8 cellular contexts compared by ENCODE assay signal in genomic region chr17:1649844-1650409, GRCh38. TPM values are rescaled to one million over a fixed set of nuclear protein-coding genes. Genes with fewer than 3 reads are reported as not detected.
A peak's percentile ranks its signal among the peaks of the same experiment; 100 is the strongest.
DNase-seq lines count a peak whose midpoint lies in the region; ATAC-seq and TF ChIP-seq lines count a peak whose summit lies in the region.

A gene with protein sequence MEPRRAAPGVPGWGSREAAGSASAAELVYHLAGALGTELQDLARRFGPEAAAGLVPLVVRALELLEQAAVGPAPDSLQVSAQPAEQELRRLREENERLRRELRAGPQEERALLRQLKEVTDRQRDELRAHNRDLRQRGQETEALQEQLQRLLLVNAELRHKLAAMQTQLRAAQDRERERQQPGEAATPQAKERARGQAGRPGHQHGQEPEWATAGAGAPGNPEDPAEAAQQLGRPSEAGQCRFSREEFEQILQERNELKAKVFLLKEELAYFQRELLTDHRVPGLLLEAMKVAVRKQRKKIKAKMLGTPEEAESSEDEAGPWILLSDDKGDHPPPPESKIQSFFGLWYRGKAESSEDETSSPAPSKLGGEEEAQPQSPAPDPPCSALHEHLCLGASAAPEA (minus strand): TSS chr17:1649866. CDS start chr17:1649804, 62 bp downstream.

- H2AFZ ChIP-seq in hepatocyte, result peak within 1 kb of the TSS; percentile 63

- in situ Hi-C loops in astrocyte of the cerebellum (cut with HindIII; ENCODE audit: low sequenced_read_pairs), result loop anchor here (10.0 kb wide), 1 partner anchor 135 kb away; no protein-coding TSS in a partner anchor

- H3K36me3 ChIP-seq in hepatocyte (replicated peaks; ENCODE audit: insufficient read depth, low read depth), result no peaks in the 10 kb centered on the region

- peaks cover 22% of the 10 kb centered on the region for H3K4me1 ChIP-seq in hepatocyte (ENCODE audit: insufficient read depth)

- H3K27ac ChIP-seq in hepatocyte, result peak within 1 kb of the TSS; percentile 97

- no peaks in the 10 kb centered on the region for H3K27me3 Mint-ChIP-seq in activated T-cell treated with anti-CD3 and anti-CD28 coated beads, Interleukin-2, amount 50 U/mL, for 4 hours (ENCODE audit: low read depth)

- 34% methylated on average over 22 of the region's 22 CpGs for WGBS in hepatocyte (ENCODE audit: low lambda C conversion rate, missing lambda C conversion rate)

- ATAC-seq in activated T-cell treated with anti-CD3 and anti-CD28 coated beads, Interleukin-2, amount 50 U/mL, for 4 hours, result peak; percentile 2 to 5
- no peak for ATAC-seq in GM19452 (IDR thresholded peaks at IDR 0.05; ENCODE audit: unreplicated experiment)

- no peaks in the 10 kb centered on the region for H3K9me3 Mint-ChIP-seq in activated T-cell treated with anti-CD3 and anti-CD28 coated beads, Interleukin-2, amount 50 U/mL, for 4 hours

- peaks cover 27% of the 10 kb centered on the region for H3K36me3 Mint-ChIP-seq in activated T-cell treated with anti-CD3 and anti-CD28 coated beads, Interleukin-2, amount 50 U/mL, for 4 hours (ENCODE audit: insufficient read depth)

- H3K27me3 ChIP-seq in hepatocyte, result no peaks in the 10 kb centered on the region

- peak within 1 kb of the TSS; percentile 62 for H3K4me3 Mint-ChIP-seq in activated T-cell treated with anti-CD3 and anti-CD28 coated beads, Interleukin-2, amount 50 U/mL, for 4 hours

- H4K20me1 ChIP-seq in hepatocyte (ENCODE audit: insufficient read depth, poor library complexity, severe bottlenecking), result peaks cover 6% of the 10 kb centered on the region

- TF ChIP-seq CTCF in astrocyte of the cerebellum (IDR thresholded peaks at IDR 0.05; ENCODE audit: low read depth, low read length, missing control alignments) (no peak), hepatocyte (IDR thresholded peaks at IDR 0.05; ENCODE audit: poor library complexity) (no peak), retinal pigment epithelial cell (conservative IDR thresholded peaks at IDR 0.05; ENCODE audit: low read depth, low read length) (no peak)

- no peak for DNase-seq in activated T-cell treated with anti-CD3 and anti-CD28 coated beads, Interleukin-2, amount 50 U/mL, for 4 hours
- DNase-seq in activated T-cell treated with anti-CD3 and anti-CD28 coated beads, Interleukin-2, amount 50 U/mL, for 48 hours, result no peak
- DNase-seq in NCI-H2171 (lab: John Stamatoyannopoulos, UW), result peak; percentile 52
- no peak for DNase-seq in astrocyte of the cerebellum (ENCODE audit: low read depth)
- DNase-seq in hepatocyte (ENCODE audit: low spot score), result peak; percentile 86
- DNase-seq in retinal pigment epithelial cell (ENCODE audit: low read depth), result peak; percentile 52
- no peak for DNase-seq in NCI-H1048 (lab: John Stamatoyannopoulos, UW)

- peak within 1 kb of the TSS; percentile 99 for H3K4me2 ChIP-seq in hepatocyte

- H3K4me3 ChIP-seq in astrocyte of the cerebellum (ENCODE audit: low read depth, low read length) (peak within 1 kb of the TSS; percentile 49), hepatocyte (peak within 1 kb of the TSS; percentile 78), retinal pigment epithelial cell (ENCODE audit: low read length) (peak within 1 kb of the TSS; percentile 50)

- H3K9me2 ChIP-seq in hepatocyte (replicated peaks; ENCODE audit: insufficient read depth), result no peaks in the 10 kb centered on the region

- H3K9me3 ChIP-seq in hepatocyte (ENCODE audit: low read depth), result no peaks in the 10 kb centered on the region

- peaks cover 13% of the 10 kb centered on the region for H3K4me1 Mint-ChIP-seq in activated T-cell treated with anti-CD3 and anti-CD28 coated beads, Interleukin-2, amount 50 U/mL, for 4 hours (ENCODE audit: low read depth)

- H3K79me2 ChIP-seq in hepatocyte, result no peaks in the 10 kb centered on the region

RNA-seq across cellular contexts. Expression of the gene that starts here (rescaled TPM):
- 1 to 10 TPM; 2.0 to 2.7 (median 2.3) TPM for total RNA-seq in activated T-cell treated with anti-CD3 and anti-CD28 coated beads, Interleukin-2, amount 50 U/mL, for 4 hours
- total RNA-seq in hepatocyte, result 10.3 and 13.7 TPM in 2 replicates
- polyA plus RNA-seq in hepatocyte, result 9.9 and 11.1 TPM in 2 replicates

Comparison
In these comparisons a context has a peak if more than half of its experiments do, and no peak if none do; other contexts are left out.
1. DNase-seq: peak in NCI-H2171 (single experiment), hepatocyte (single experiment) and retinal pigment epithelial cell (single experiment); none in activated T-cell treated with anti-CD3 and anti-CD28 coated beads, Interleukin-2, amount 50 U/mL, for 4 hours (single experiment), activated T-cell treated with anti-CD3 and anti-CD28 coated beads, Interleukin-2, amount 50 U/mL, for 48 hours (0 of 2), astrocyte of the cerebellum (single experiment) and NCI-H1048 (single experiment).
2. Peak in every context shown above with its lines, with median percentiles within 50 percentile points of each other: H3K4me3 ChIP-seq.